ENCODE assay signal across 25 cellular contexts in the genomic region with DNA sequence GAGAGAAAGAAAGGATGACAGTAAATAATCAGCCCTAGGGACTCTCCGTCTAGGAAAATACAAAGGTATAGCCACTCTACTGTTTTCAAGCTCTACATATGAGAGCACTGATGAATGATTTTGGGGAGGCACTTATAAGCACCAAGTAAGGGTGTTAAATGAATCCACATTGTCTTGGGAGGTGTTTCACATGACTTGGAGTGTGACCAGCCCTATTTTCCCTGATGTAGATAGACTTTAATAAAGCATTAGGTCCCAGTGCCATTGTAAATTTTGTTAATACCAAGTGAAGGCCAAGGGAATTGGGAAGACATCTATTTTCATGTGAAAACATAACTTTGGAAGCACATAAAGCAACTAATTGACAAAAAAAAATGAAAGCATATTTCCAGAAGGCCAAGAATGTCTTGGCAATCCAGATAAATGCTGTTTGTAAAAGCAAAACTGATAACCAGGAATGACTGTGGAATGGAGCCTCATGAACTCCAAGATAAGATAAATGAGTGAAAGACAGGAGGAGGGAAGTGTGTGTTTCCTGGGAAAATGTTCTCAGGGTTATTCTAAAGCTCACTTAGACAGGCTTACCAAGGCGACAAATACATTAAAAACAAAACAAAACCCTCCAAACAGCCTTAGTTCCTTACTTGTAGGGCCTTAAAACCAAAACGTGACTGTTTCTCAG.
DNase-seq lines count a peak whose midpoint lies in the region; FAIRE-seq and TF ChIP-seq lines count a peak whose summit lies in the region.
"Had no signal": no experiment of that assay in that cellular context is flagged by ENCODE, and none has a peak within 500 bp of the region (broad histone marks: within the 10 kb centered on the region; RNA-seq: fewer than 3 reads in every experiment).

No MANE protein-coding gene starts in this region.

- H2BK12ac ChIP-seq in mesenchymal stem cell (ENCODE audit: low read length in 2 of 2) = no peak overlapping the region

- no peaks in the 10 kb centered on the region for H3K9me3 Mint-ChIP-seq in activated T-helper 2 cell treated with anti-CD3 and anti-CD28 coated beads, Interferon-gamma antibody, Interleukin-2, Interleukin-4, amounts not matched to agents 10 μg/mL and 5 μg/mL and 100 μg/mL, durations not matched to agents 14 hours and 24 hours and 36 hours
- H3K9me3 Mint-ChIP-seq in immature natural killer cell = no peaks in the 10 kb centered on the region
- H3K9me3 Mint-ChIP-seq: T-helper 1 cell treated with Interleukin-12 subunit alpha and Interleukin-12 subunit beta and Interleukin-4 antibody, amounts not matched to agents 30 μg/mL and 1 μg/mL, for 36 hours had no signal

- H3K27ac ChIP-seq in cardiac muscle cell (peak overlapping the region; percentile 96), endothelial cell of umbilical vein (ENCODE audit: insufficient read depth, low read depth, low read length) (no peak overlapping the region), mesenchymal stem cell (ENCODE audit: low read length, poor library complexity, severe bottlenecking) (no peak overlapping the region), thyroid gland (peak overlapping the region; percentile 82 to 99 (median 92))
- H3K27ac ChIP-seq: KMS-11, SK-N-MC had no signal

- no peak overlapping the region for H4K8ac ChIP-seq in mesenchymal stem cell (ENCODE audit: low read length)

- no peak overlapping the region for H3K14ac ChIP-seq in mesenchymal stem cell (ENCODE audit: low read length in 2 of 2)

- DNase-seq in cardiac muscle cell (ENCODE audit: low read depth in 1 of 2, low spot score in 1 of 2) = peak in 1 of 2 donors; percentile 68
- no peak for DNase-seq in cardiac septum (ENCODE audit: low spot score)
- DNase-seq in endothelial cell of umbilical vein (ENCODE audit: low read depth, low spot score) = peak; percentile 70
- DNase-seq in mesenchymal stem cell = no peak
- no peak for DNase-seq in thyroid gland
- DNase-seq in activated T-helper 2 cell treated with anti-CD3 and anti-CD28 coated beads, Interferon-gamma antibody, Interleukin-2, Interleukin-4, amounts not matched to agents 10 μg/mL and 5 μg/mL and 100 μg/mL, durations not matched to agents 14 hours and 24 hours and 36 hours (ENCODE audit: low spot score) = no peak
- DNase-seq in NCI-H69 (lab: John Stamatoyannopoulos, UW) = no peak
- DNase-seq in immature natural killer cell = no peak
- DNase-seq: activated CD4-positive, alpha-beta T cell treated with anti-CD3 and anti-CD28 coated beads for 36 hours; activated gamma-delta T cell treated with Interleukin-2 at 50 U/mL for 16 hours; activated T-cell treated with anti-CD3 and anti-CD28 coated beads, Interleukin-2, amount 50 U/mL, for 1 hour; adrenal gland; caudate nucleus; DMS79; GOT3; NCI-H1436 treated with DMSO at 0.1 percent for 48 hours; NCI-H526 treated with DMSO at 0.1 percent for 48 hours; substantia nigra had no signal

- no peak for TF ChIP-seq CTCF in cardiac muscle cell (IDR thresholded peaks at IDR 0.05; ENCODE audit: low read depth, low read length)
- TF ChIP-seq CTCF in endothelial cell of umbilical vein (IDR thresholded peaks at IDR 0.05; ENCODE audit: extremely low read depth in 1 of 2, insufficient read depth in 1 of 2, low read depth in 1 of 2, low read length in 2 of 2) = no peak
- no peak for TF ChIP-seq CTCF in thyroid gland (IDR thresholded peaks at IDR 0.05)

- peaks cover 10% of the 10 kb centered on the region for H3K27me3 Mint-ChIP-seq in activated T-helper 2 cell treated with anti-CD3 and anti-CD28 coated beads, Interferon-gamma antibody, Interleukin-2, Interleukin-4, amounts not matched to agents 10 μg/mL and 5 μg/mL and 100 μg/mL, durations not matched to agents 14 hours and 24 hours and 36 hours (ENCODE audit: low read depth)
- peaks cover 0 to 4% (median 2%) of the 10 kb centered on the region in 3 donors for H3K27me3 Mint-ChIP-seq in immature natural killer cell (ENCODE audit: low read depth in 3 of 3)

- H3K36me3 ChIP-seq in cardiac muscle cell (no peaks in the 10 kb centered on the region), endothelial cell of umbilical vein (ENCODE audit: control insufficient read depth in 2 of 2, extremely low read depth in 1 of 2, insufficient read depth in 2 of 2, low read length in 2 of 2) (no peaks in the 10 kb centered on the region), mesenchymal stem cell (ENCODE audit: control insufficient read depth in 1 of 2, insufficient read depth in 2 of 2, low read depth in 1 of 2, low read length in 2 of 2) (peaks cover 0 to 17% of the 10 kb centered on the region in 2 experiments), thyroid gland (no peaks in the 10 kb centered on the region)
- H3K36me3 ChIP-seq: adrenal gland had no signal

- H4K20me1 ChIP-seq in endothelial cell of umbilical vein (replicated peaks; ENCODE audit: control insufficient read depth, extremely low read depth, insufficient read depth, low read length) = no peaks in the 10 kb centered on the region

- no peak overlapping the region for H3K27ac Mint-ChIP-seq in activated T-helper 2 cell treated with anti-CD3 and anti-CD28 coated beads, Interferon-gamma antibody, Interleukin-2, Interleukin-4, amounts not matched to agents 10 μg/mL and 5 μg/mL and 100 μg/mL, durations not matched to agents 14 hours and 24 hours and 36 hours
- no peak overlapping the region for H3K27ac Mint-ChIP-seq in immature natural killer cell
- H3K27ac Mint-ChIP-seq: activated CD4-positive, alpha-beta T cell treated with anti-CD3 and anti-CD28 coated beads for 36 hours; B cell; T-helper 1 cell treated with Interleukin-12 subunit alpha and Interleukin-12 subunit beta and Interleukin-4 antibody, amounts not matched to agents 30 μg/mL and 1 μg/mL, for 36 hours had no signal

- no peak overlapping the region for H3K4me3 ChIP-seq in cardiac muscle cell
- H3K4me3 ChIP-seq in endothelial cell of umbilical vein (replicated peaks in 1 of 3; ENCODE audit: insufficient read depth in 1 of 3, low read depth in 1 of 3, low read length in 3 of 3) = no peak overlapping the region
- no peak overlapping the region for H3K4me3 ChIP-seq in mesenchymal stem cell (ENCODE audit: insufficient read depth in 1 of 2, low read depth in 1 of 2, low read length in 2 of 2)
- no peak overlapping the region for H3K4me3 ChIP-seq in thyroid gland (replicated peaks in 1 of 3)
- H3K4me3 ChIP-seq: adrenal gland, SK-N-MC had no signal

- H3K23ac ChIP-seq in mesenchymal stem cell (ENCODE audit: low read length in 2 of 2) = no peak overlapping the region

- CTCF ChIA-PET in endothelial cell of umbilical vein (lab: Charles Lee) = interaction anchor here (1.6 to 2.0 kb wide), 4 partner anchors 8 to 13 kb away, joined by 3 to 10 read pairs (median 7); no protein-coding TSS in a partner anchor

- no peak overlapping the region for H2BK15ac ChIP-seq in mesenchymal stem cell (ENCODE audit: low read depth, poor library complexity, severe bottlenecking)

- no peak overlapping the region for H3K4me3 Mint-ChIP-seq in activated T-helper 2 cell treated with anti-CD3 and anti-CD28 coated beads, Interferon-gamma antibody, Interleukin-2, Interleukin-4, amounts not matched to agents 10 μg/mL and 5 μg/mL and 100 μg/mL, durations not matched to agents 14 hours and 24 hours and 36 hours (ENCODE audit: low read depth)
- H3K4me3 Mint-ChIP-seq in immature natural killer cell = no peak overlapping the region
- H3K4me3 Mint-ChIP-seq: activated CD4-positive, alpha-beta T cell treated with anti-CD3 and anti-CD28 coated beads for 36 hours; B cell; T-helper 1 cell treated with Interleukin-12 subunit alpha and Interleukin-12 subunit beta and Interleukin-4 antibody, amounts not matched to agents 30 μg/mL and 1 μg/mL, for 36 hours had no signal

- no peak overlapping the region for H2BK5ac ChIP-seq in mesenchymal stem cell (ENCODE audit: low read depth, low read length, poor library complexity, severe bottlenecking)

- H3K36me3 Mint-ChIP-seq in activated T-helper 2 cell treated with anti-CD3 and anti-CD28 coated beads, Interferon-gamma antibody, Interleukin-2, Interleukin-4, amounts not matched to agents 10 μg/mL and 5 μg/mL and 100 μg/mL, durations not matched to agents 14 hours and 24 hours and 36 hours (ENCODE audit: low read depth) = no peaks in the 10 kb centered on the region
- H3K36me3 Mint-ChIP-seq in immature natural killer cell = no peaks in the 10 kb centered on the region

- peaks cover 25% of the 10 kb centered on the region for H3K79me1 ChIP-seq in mesenchymal stem cell (replicated peaks; ENCODE audit: low read length, poor library complexity, severe bottlenecking)

- H2BK120ac ChIP-seq in mesenchymal stem cell (ENCODE audit: low read depth, low read length) = no peak overlapping the region

- no CpG with 5 or more reads among the region's 3 CpGs for WGBS in mesenchymal stem cell
- 76 to 87% methylated on average over 3 of the region's 3 CpGs for WGBS in thyroid gland, 2 donors

- dilution Hi-C loops in endothelial cell of umbilical vein (cut with MboI; ENCODE audit: extremely low pct_ligation_motif_present, low sequenced_read_pairs) = no loop called here

- H3K4me2 ChIP-seq in endothelial cell of umbilical vein (ENCODE audit: insufficient read depth, low read length) (no peak overlapping the region), mesenchymal stem cell (ENCODE audit: low read length, poor library complexity, severe bottlenecking) (no peak overlapping the region)
- H3K4me2 ChIP-seq: KMS-11 had no signal

- no peak overlapping the region for H4K91ac ChIP-seq in mesenchymal stem cell (ENCODE audit: low read length)

- H3K9ac ChIP-seq in endothelial cell of umbilical vein (replicated peaks; ENCODE audit: extremely low read depth, insufficient read depth, low read length) (no peak overlapping the region), mesenchymal stem cell (ENCODE audit: low read length) (no peak overlapping the region)
- H3K9ac ChIP-seq: KMS-11 had no signal

- no TSS peak for BruUV-seq in endothelial cell of umbilical vein (replicated peaks; lab: Mats Ljungman, UMichigan)

- no peak for TF ChIP-seq POLR2A in endothelial cell of umbilical vein (IDR thresholded peaks at IDR 0.05; ENCODE audit: low read depth, low read length)
- no peak for TF ChIP-seq POLR2A in thyroid gland (IDR thresholded peaks at IDR 0.05)

- H3K79me2 ChIP-seq in endothelial cell of umbilical vein (ENCODE audit: control insufficient read depth, insufficient read depth, low read length) = no peaks in the 10 kb centered on the region

- H3K4me1 Mint-ChIP-seq in activated T-helper 2 cell treated with anti-CD3 and anti-CD28 coated beads, Interferon-gamma antibody, Interleukin-2, Interleukin-4, amounts not matched to agents 10 μg/mL and 5 μg/mL and 100 μg/mL, durations not matched to agents 14 hours and 24 hours and 36 hours (ENCODE audit: low read depth) = peaks cover 2% of the 10 kb centered on the region
- H3K4me1 Mint-ChIP-seq in immature natural killer cell = no peaks in the 10 kb centered on the region
- H3K4me1 Mint-ChIP-seq: activated CD4-positive, alpha-beta T cell treated with anti-CD3 and anti-CD28 coated beads for 36 hours had no signal

- H3K18ac ChIP-seq in mesenchymal stem cell (ENCODE audit: low read depth in 1 of 2, low read length in 2 of 2) = no peak overlapping the region

- FAIRE-seq in endothelial cell of umbilical vein (lab: Jason Lieb, UNC) = no peak
- FAIRE-seq: A204.1, endometrium, RCC 7860 had no signal

- intact Hi-C loops in cardiac septum (cut with DNase I) = no loop called here
- intact Hi-C loops in endothelial cell of umbilical vein (cut with micrococcal nuclease) = no loop called here
- intact Hi-C loops in thyroid gland (cut with DNase I) = no loop called here
- intact Hi-C loops in activated T-helper 2 cell treated with anti-CD3 and anti-CD28 coated beads, Interferon-gamma antibody, Interleukin-2, Interleukin-4, amounts not matched to agents 10 μg/mL and 5 μg/mL and 100 μg/mL, durations not matched to agents 14 hours and 24 hours and 36 hours (cut with micrococcal nuclease) = no loop called here

- no peaks in the 10 kb centered on the region for H3K9me1 ChIP-seq in endothelial cell of umbilical vein (replicated peaks; ENCODE audit: control insufficient read depth, extremely low read depth, insufficient read depth, low read length)

- H2AK5ac ChIP-seq in mesenchymal stem cell (ENCODE audit: low read length, severe bottlenecking) = peak overlapping the region; percentile 24

- H3K9me3 ChIP-seq in cardiac muscle cell (ENCODE audit: low read depth) (no peaks in the 10 kb centered on the region), endothelial cell of umbilical vein (replicated peaks; ENCODE audit: control insufficient read depth, insufficient read depth, low read length) (no peaks in the 10 kb centered on the region), mesenchymal stem cell (ENCODE audit: control insufficient read depth, low read length) (no peaks in the 10 kb centered on the region), thyroid gland (no peaks in the 10 kb centered on the region)
- H3K9me3 ChIP-seq: adrenal gland had no signal

- H3K27me3 ChIP-seq in cardiac muscle cell (no peaks in the 10 kb centered on the region), endothelial cell of umbilical vein (ENCODE audit: control insufficient read depth in 2 of 2, insufficient read depth in 2 of 2, low read length in 2 of 2) (no peaks in the 10 kb centered on the region), mesenchymal stem cell (ENCODE audit: control insufficient read depth in 1 of 2, insufficient read depth in 1 of 2, low read length in 2 of 2) (no peaks in the 10 kb centered on the region), thyroid gland (no peaks in the 10 kb centered on the region)
- H3K27me3 ChIP-seq: adrenal gland had no signal

- POLR2A ChIA-PET in endothelial cell of umbilical vein (lab: Charles Lee) = no interaction called here

- H2AFZ ChIP-seq in endothelial cell of umbilical vein (ENCODE audit: low read depth, low read length) (no peak overlapping the region), mesenchymal stem cell (ENCODE audit: low read depth, low read length) (no peak overlapping the region)

- H3K4me1 ChIP-seq in cardiac muscle cell (ENCODE audit: low read depth) = peaks cover 87% of the 10 kb centered on the region
- peaks cover 5% of the 10 kb centered on the region for H3K4me1 ChIP-seq in endothelial cell of umbilical vein (ENCODE audit: control insufficient read depth, extremely low read depth, insufficient read depth, low read length)
- H3K4me1 ChIP-seq in mesenchymal stem cell (ENCODE audit: control insufficient read depth, insufficient read depth, low read depth, low read length) = peaks cover 13% of the 10 kb centered on the region
- peaks cover 62 to 64% of the 10 kb centered on the region in 2 donors for H3K4me1 ChIP-seq in thyroid gland

- H3K4ac ChIP-seq in mesenchymal stem cell (ENCODE audit: low read depth in 1 of 2, low read length in 2 of 2) = no peak overlapping the region

Comparison
In these comparisons a context has a peak if more than half of its experiments do, and no peak if none do; other contexts are left out.
1. H3K27ac ChIP-seq: peak in cardiac muscle cell (single experiment) and thyroid gland (3 of 3); none in endothelial cell of umbilical vein (single experiment) and mesenchymal stem cell (single experiment).